8 cellular contexts compared by ENCODE assay signal in the genomic region with DNA sequence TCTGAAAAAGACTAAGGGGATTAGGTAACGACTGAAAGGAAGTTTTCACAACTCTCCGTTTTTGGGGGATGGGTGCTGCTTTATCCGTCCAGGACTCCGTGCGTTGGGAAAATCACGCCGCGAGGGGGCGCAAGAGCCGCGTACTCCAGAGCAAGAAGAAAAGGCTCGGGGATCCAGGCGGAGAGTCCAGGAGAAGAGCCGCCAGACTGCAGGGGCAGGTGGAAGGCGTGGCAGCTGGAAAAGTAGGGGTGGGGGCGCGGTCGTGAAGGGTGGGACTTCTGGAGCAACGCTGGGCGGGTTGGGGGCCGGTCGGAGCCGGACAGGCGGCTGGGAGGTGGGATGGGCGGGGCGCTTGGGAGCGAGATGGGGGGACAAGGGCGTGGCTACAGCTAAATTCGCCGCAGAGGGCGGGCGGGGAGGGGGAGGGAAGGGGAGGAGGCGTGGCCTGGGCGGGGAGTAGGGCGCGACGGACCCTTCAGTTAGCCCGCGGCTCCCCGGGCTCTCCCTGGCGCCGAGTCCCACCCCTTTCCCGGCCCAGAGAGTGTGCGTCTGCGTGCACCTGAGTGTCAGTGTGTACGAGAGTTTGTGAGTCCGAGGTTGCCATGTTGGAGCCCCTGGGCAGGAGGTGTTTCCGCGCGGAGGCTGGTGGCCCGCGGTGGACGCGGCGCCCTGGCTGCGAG. TPM values are rescaled to one million over a fixed set of nuclear protein-coding genes. Genes with fewer than 3 reads are reported as not detected.
DNase-seq lines count a peak whose midpoint lies in the region; ATAC-seq and TF ChIP-seq lines count a peak whose summit lies in the region.

No MANE protein-coding gene starts in this region.

- no peaks in the 10 kb centered on the region for H3K36me3 ChIP-seq in DND-41 (ENCODE audit: insufficient read depth, low read length)
- H3K36me3 ChIP-seq in neuronal stem cell (replicated peaks in 1 of 2; ENCODE audit: control insufficient read depth in 2 of 2, insufficient read depth in 2 of 2, low read length in 2 of 2), result peaks cover 6 to 24% of the 10 kb centered on the region in 2 donors
- H3K36me3 ChIP-seq in subcutaneous abdominal adipose tissue (ENCODE audit: control insufficient read depth in 5 of 5, insufficient read depth in 5 of 5, low read length in 5 of 5), result peaks cover 0 to 3% (median 0%) of the 10 kb centered on the region in 5 donors

- peak overlapping the region; percentile 41 to 70; a peak in 3 of 4 replicates for H3K4me3 ChIP-seq in DND-41 (ENCODE audit: low read depth in 1 of 2, low read length in 2 of 2)
- H3K4me3 ChIP-seq in neuronal stem cell (ENCODE audit: low read length in 2 of 2), result peak overlapping the region; percentile 57 to 87
- peak overlapping the region; percentile 73 to 82 (median 75) for H3K4me3 ChIP-seq in subcutaneous abdominal adipose tissue (ENCODE audit: low read depth in 1 of 5, low read length in 5 of 5)

- H3K18ac ChIP-seq in neuronal stem cell (ENCODE audit: low read length), result peak overlapping the region; percentile 100

- ATAC-seq in DND-41 (ENCODE audit: insufficient read depth, low read depth), result peak; percentile 79

- H3K4me1 ChIP-seq in DND-41 (ENCODE audit: insufficient read depth, low read length), result peaks cover 18% of the 10 kb centered on the region
- peaks cover 20 to 34% of the 10 kb centered on the region in 2 donors for H3K4me1 ChIP-seq in neuronal stem cell (ENCODE audit: control insufficient read depth in 2 of 2, insufficient read depth in 1 of 2, low read depth in 1 of 2, low read length in 2 of 2)
- H3K4me1 ChIP-seq in subcutaneous abdominal adipose tissue (ENCODE audit: control insufficient read depth in 5 of 5, insufficient read depth in 5 of 5, low read length in 5 of 5), result peaks cover 9 to 59% (median 53%) of the 10 kb centered on the region in 5 donors

- H4K20me1 ChIP-seq in DND-41 (ENCODE audit: insufficient read depth, low read length), result no peaks in the 10 kb centered on the region; the same call in 1 of the 2 replicates

- H3K4ac ChIP-seq in neuronal stem cell (ENCODE audit: low read length), result peak overlapping the region; percentile 100

- H3K23ac ChIP-seq in neuronal stem cell (ENCODE audit: low read depth, low read length, poor library complexity), result peak overlapping the region; percentile 99

- no CpG with 5 or more reads among the region's 56 CpGs for WGBS in neuronal stem cell (ENCODE audit: extremely low coverage in 2 of 2, insufficient read length in 2 of 2, insufficient replicate concordance in 1 of 2), 2 donors

- no peak overlapping the region for H4K8ac ChIP-seq in neuronal stem cell (ENCODE audit: low read depth, low read length)

- H3K14ac ChIP-seq in neuronal stem cell (ENCODE audit: low read length), result peak overlapping the region; percentile 100

- H3K79me2 ChIP-seq in DND-41 (ENCODE audit: insufficient read depth, low read length), result no peaks in the 10 kb centered on the region

- peaks cover 8% of the 10 kb centered on the region for H3K27me3 ChIP-seq in DND-41 (ENCODE audit: insufficient read depth, low read length, poor library complexity)
- no peaks in the 10 kb centered on the region for H3K27me3 ChIP-seq in neuronal stem cell (ENCODE audit: control insufficient read depth in 3 of 3, insufficient read depth in 3 of 3, low read depth in 1 of 3, low read length in 3 of 3)
- no peaks in the 10 kb centered on the region for H3K27me3 ChIP-seq in subcutaneous abdominal adipose tissue (ENCODE audit: control insufficient read depth in 5 of 5, insufficient read depth in 4 of 5, low read length in 5 of 5)

- peak overlapping the region; percentile 97 for H2BK12ac ChIP-seq in neuronal stem cell (ENCODE audit: low read length)

- TF ChIP-seq CTCF in DND-41 (IDR thresholded peaks at IDR 0.05; ENCODE audit: borderline replicate concordance, extremely low read depth, low read length, poor library complexity, severe bottlenecking), result peak; percentile 92

- peak overlapping the region; percentile 100 for H2BK120ac ChIP-seq in neuronal stem cell (ENCODE audit: low read depth, low read length)

- H3K9me3 ChIP-seq in DND-41 (ENCODE audit: insufficient read depth, low read length, severe bottlenecking) (no peaks in the 10 kb centered on the region), neuronal stem cell (replicated peaks in 1 of 2; ENCODE audit: control insufficient read depth in 2 of 2, insufficient read depth in 1 of 2, low read depth in 1 of 2, low read length in 2 of 2) (peaks cover 1 to 11% of the 10 kb centered on the region in 2 donors), subcutaneous abdominal adipose tissue (ENCODE audit: control insufficient read depth in 5 of 5, low read length in 5 of 5) (no peaks in the 10 kb centered on the region)

- H3K79me1 ChIP-seq in neuronal stem cell (ENCODE audit: low read depth, low read length), result peaks cover 24% of the 10 kb centered on the region

- H2AFZ ChIP-seq in DND-41 (ENCODE audit: low read depth, low read length), result peak overlapping the region; percentile 92
- peak overlapping the region; percentile 88 for H2AFZ ChIP-seq in neuronal stem cell (ENCODE audit: low read length)

- peak; percentile 93 for DNase-seq in DND-41
- DNase-seq in H4 (ENCODE audit: low spot score), result peak; percentile 97
- DNase-seq in M059J (ENCODE audit: low read depth), result peak; percentile 97
- DNase-seq in SHP77 treated with DMSO at 0.1 percent for 48 hours (lab: John Stamatoyannopoulos, UW), result peak; percentile 84
- DNase-seq in activated gamma-delta T cell treated with anti-CD3 and anti-CD28 coated beads, Interleukin-2, amount 50 U/mL, for 16 hours (ENCODE audit: low read depth), result peak; percentile 78
- peak; percentile 87 for DNase-seq in foreskin melanocyte
- peak; percentile 99 for DNase-seq in neuronal stem cell (ENCODE audit: low spot score)

- H3K4me2 ChIP-seq in DND-41 (ENCODE audit: insufficient read depth, low read length) (peak overlapping the region; percentile 96), neuronal stem cell (ENCODE audit: insufficient read depth, low read length, poor library complexity, severe bottlenecking) (peak overlapping the region; percentile 100)

- no peak overlapping the region for H2BK15ac ChIP-seq in neuronal stem cell (ENCODE audit: low read length)

- H2AK5ac ChIP-seq in neuronal stem cell (ENCODE audit: low read depth, low read length), result peak overlapping the region; percentile 50

- peak overlapping the region; percentile 100 for H2BK5ac ChIP-seq in neuronal stem cell (ENCODE audit: low read length)

- H3K9ac ChIP-seq in DND-41 (ENCODE audit: low read depth, low read length) (peak overlapping the region; percentile 57), neuronal stem cell (ENCODE audit: low read depth, low read length, poor library complexity) (peak overlapping the region; percentile 98), subcutaneous abdominal adipose tissue (ENCODE audit: low read length in 5 of 5) (peak overlapping the region; percentile 30 to 82 (median 70))

- H3K27ac ChIP-seq in DND-41 (ENCODE audit: low read length) (peak overlapping the region; percentile 65), neuronal stem cell (replicated peaks; ENCODE audit: low read length) (peak overlapping the region; percentile 100), subcutaneous abdominal adipose tissue (ENCODE audit: low read depth, low read length) (peak overlapping the region; percentile 87)

- H4K91ac ChIP-seq in neuronal stem cell (ENCODE audit: low read depth, low read length, poor library complexity), result peak overlapping the region; percentile 75

RNA-seq across cellular contexts. Expression of gene ARHGEF17, which starts 0.6 kb away (rescaled TPM):
- 3.3 and 3.9 TPM in 2 replicates for total RNA-seq in H4 (2014; rRNA removed; shearing (Covaris generic))
- 6.0 and 17.5 TPM in 2 replicates for total RNA-seq in M059J (2014; rRNA removed; shearing (Covaris generic))
- 40.1 TPM for polyA plus RNA-seq in neuronal stem cell (2013, experiment 1 of 2)
- polyA plus RNA-seq in neuronal stem cell (2013, experiment 2 of 2), result 38.9 TPM

RNA-seq across cellular contexts. Expression of gene P2RY6, which starts 35.3 kb away (rescaled TPM):
- 2.5 and 2.7 TPM in 2 replicates for total RNA-seq in H4 (2014; rRNA removed; shearing (Covaris generic))
- 3.3 and 5.6 TPM in 2 replicates for total RNA-seq in M059J (2014; rRNA removed; shearing (Covaris generic))
- 0.14 TPM for polyA plus RNA-seq in neuronal stem cell (2013, experiment 1 of 2)
- 0.17 TPM for polyA plus RNA-seq in neuronal stem cell (2013, experiment 2 of 2)

Comparison
In these comparisons a context has a peak if more than half of its experiments do, and no peak if none do; other contexts are left out.
1. Peak in every context shown above with its lines: DNase-seq, ATAC-seq, H3K4me3 ChIP-seq and H3K27ac ChIP-seq.